21 cellular contexts compared by ENCODE assay signal in the genomic region with DNA sequence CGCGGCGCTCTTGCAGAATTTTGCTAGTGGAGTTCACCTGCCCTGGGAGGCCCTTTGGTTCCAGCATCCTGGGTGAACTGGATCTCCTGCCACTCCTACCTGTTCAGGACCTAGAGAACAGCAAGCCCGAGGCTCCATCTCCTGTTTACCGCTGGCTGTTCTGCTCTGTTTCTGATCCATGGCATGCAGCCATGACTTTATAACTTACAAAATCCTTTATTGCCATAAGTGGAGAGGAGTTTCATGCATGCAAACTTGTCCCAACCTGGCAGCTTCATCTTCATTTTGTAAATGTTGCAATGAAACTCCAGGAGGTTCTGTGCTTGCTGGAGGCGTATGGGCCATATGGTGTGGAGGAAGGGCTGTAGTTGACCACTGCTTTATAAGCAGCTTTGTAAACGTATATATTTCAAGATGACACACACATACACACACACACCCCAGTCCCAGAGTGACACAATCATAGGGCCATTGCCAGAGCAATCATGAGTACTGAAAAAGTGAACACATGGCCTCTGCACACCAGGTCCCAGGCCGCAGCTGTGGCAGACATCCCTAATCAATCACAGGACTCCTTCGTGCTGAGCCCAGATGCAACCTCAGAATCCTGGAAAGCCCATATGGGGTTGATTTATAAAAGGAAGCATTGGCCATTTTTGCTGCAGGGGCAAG.
A peak's percentile ranks its signal among the peaks of the same experiment; 100 is the strongest.
DNase-seq lines count a peak whose midpoint lies in the region; ATAC-seq, FAIRE-seq and TF ChIP-seq lines count a peak whose summit lies in the region.
"Had no signal": no experiment of that assay in that cellular context is flagged by ENCODE, and none has a peak within 500 bp of the region (broad histone marks: within the 10 kb centered on the region; RNA-seq: fewer than 3 reads in every experiment).

No MANE protein-coding gene starts in this region.

- H3K27ac ChIP-seq in SK-N-SH (ENCODE audit: low read depth in 2 of 2, low read length in 1 of 2) (peak overlapping the region in 1 of 2 experiments; percentile 90; a peak in 2 of 4 replicates), small intestine (ENCODE audit: low read depth in 1 of 2, low read length in 1 of 2) (no peak overlapping the region)
- H3K27ac ChIP-seq: 22Rv1, BLaER1, hepatocyte had no signal

- CTCF ChIA-PET in SK-N-SH (lab: Yijun Ruan, JAX) = interaction anchor here (0.6 to 4.5 kb wide), 13 partner anchors 11 to 303 kb away, joined by 3 to 19 read pairs (median 4); partner anchors contain the start of gene DISP3

- H3K9me3 ChIP-seq in SK-N-SH (no peaks in the 10 kb centered on the region), small intestine (ENCODE audit: control insufficient read depth, low read depth) (no peaks in the 10 kb centered on the region)
- H3K9me3 ChIP-seq: BLaER1 had no signal

- DNase-seq in NCI-H1092 treated with DMSO at 0.1 percent for 48 hours (lab: John Stamatoyannopoulos, UW) = peak; percentile 13
- no peak for DNase-seq in NCI-H1092 (lab: John Stamatoyannopoulos, UW)
- DNase-seq in SK-N-SH = peak; percentile 82
- peak; percentile 11 for DNase-seq in fibroblast of peridontal ligament (ENCODE audit: extremely low read depth)
- peak; percentile 43 for DNase-seq in small intestine
- DNase-seq in Ammon's horn (ENCODE audit: low spot score) = no peak
- DNase-seq in AG20443 (ENCODE audit: low spot score) = no peak
- DNase-seq: activated T-cell treated with anti-CD3 and anti-CD28 coated beads, Interleukin-2, amount 50 U/mL, for 48 hours; effector memory CD8-positive, alpha-beta T cell; GF-D8; islet precursor cell; naive B cell; Right ventricle myocardium superior; stimulated activated CD4-positive, alpha-beta T cell treated with anti-CD3 and anti-CD28 coated beads, Interleukin-4, amount 100 ng/mL, for 24 hours had no signal

- no peak for ATAC-seq in GM21447 (IDR thresholded peaks at IDR 0.05; ENCODE audit: unreplicated experiment)
- ATAC-seq: activated naive CD4-positive, alpha-beta T cell treated with anti-CD3 and anti-CD28 coated beads, Interleukin-2, amount 50 U/mL, for 72 hours; effector memory CD8-positive, alpha-beta T cell had no signal

- peaks cover 0 to 36% of the 10 kb centered on the region in 2 experiments; a peak in 1 of 4 replicates for H3K4me1 ChIP-seq in SK-N-SH (ENCODE audit: control insufficient read depth in 1 of 2, insufficient read depth in 2 of 2, low read depth in 1 of 2, low read length in 1 of 2)
- peaks cover 2 to 5% of the 10 kb centered on the region in 2 donors for H3K4me1 ChIP-seq in small intestine (ENCODE audit: control insufficient read depth in 2 of 2, insufficient read depth in 1 of 2, low read depth in 1 of 2, low read length in 1 of 2)

- peak; percentile 10; the same call in 1 of the 2 replicates for TF ChIP-seq RAD21 in SK-N-SH (IDR thresholded peaks at IDR 0.05; ENCODE audit: low read length)

- H3K4me2 ChIP-seq in SK-N-SH = no peak overlapping the region
- H3K4me2 ChIP-seq: BLaER1, hepatocyte had no signal

- WGBS in SK-N-SH (ENCODE audit: low lambda C conversion rate) = 48% methylated on average over 9 of the region's 9 CpGs
- WGBS in small intestine, 3 donors = 13 to 45% (median 25%) methylated on average over 9 of the region's 9 CpGs

- no peak for FAIRE-seq in small intestine (lab: Jason Lieb, UNC)
- FAIRE-seq: urothelium cell line had no signal

- H3K9ac ChIP-seq in SK-N-SH = no peak overlapping the region
- H3K9ac ChIP-seq: BLaER1 had no signal

- H2AFZ ChIP-seq in SK-N-SH (ENCODE audit: low read depth) = no peak overlapping the region
- H2AFZ ChIP-seq: hepatocyte had no signal

- POLR2A ChIA-PET in SK-N-SH (lab: Yijun Ruan, JAX) = interaction anchor here (1.2 to 1.6 kb wide), 2 partner anchors 20 to 137 kb away, joined by 4 to 7 read pairs; partner anchors contain the start of gene DISP3

- peak in 1 of 2 experiments; percentile 79; a peak in 2 of 4 replicates for TF ChIP-seq EP300 in SK-N-SH (IDR thresholded peaks at IDR 0.05; ENCODE audit: borderline replicate concordance in 1 of 2, low read depth in 1 of 2, low read length in 1 of 2)

- H3K27me3 ChIP-seq in SK-N-SH (ENCODE audit: insufficient read depth) (no peaks in the 10 kb centered on the region; the same call in 1 of the 2 replicates), small intestine (ENCODE audit: control insufficient read depth in 2 of 2, insufficient read depth in 2 of 2, low read length in 2 of 2) (peaks cover 0 to 3% of the 10 kb centered on the region in 2 donors)
- H3K27me3 ChIP-seq: BLaER1, hepatocyte had no signal

- no peaks in the 10 kb centered on the region for H3K79me2 ChIP-seq in SK-N-SH (ENCODE audit: insufficient read depth)
- H3K79me2 ChIP-seq: hepatocyte had no signal

- no peaks in the 10 kb centered on the region for H3K9me2 ChIP-seq in SK-N-SH

- no peaks in the 10 kb centered on the region for H4K20me1 ChIP-seq in SK-N-SH (ENCODE audit: insufficient read depth)
- H4K20me1 ChIP-seq: BLaER1 had no signal

- H3K36me3 ChIP-seq in SK-N-SH (replicated peaks in 1 of 2; ENCODE audit: control insufficient read depth in 1 of 2, insufficient read depth in 2 of 2, low read length in 1 of 2) (no peaks in the 10 kb centered on the region), small intestine (ENCODE audit: control insufficient read depth in 2 of 2, insufficient read depth in 2 of 2, low read length in 2 of 2) (no peaks in the 10 kb centered on the region)
- H3K36me3 ChIP-seq: BLaER1 had no signal

- H3K4me3 ChIP-seq in SK-N-SH (ENCODE audit: low read depth in 2 of 2, low read length in 1 of 2) = no peak overlapping the region
- H3K4me3 ChIP-seq in small intestine (ENCODE audit: low read depth in 1 of 2, low read length in 2 of 2) = no peak overlapping the region
- H3K4me3 ChIP-seq: BLaER1, hepatocyte, lung had no signal

- H3F3A ChIP-seq in SK-N-SH (replicated peaks; ENCODE audit: insufficient read depth) = no peaks in the 10 kb centered on the region

- no peak for TF ChIP-seq CTCF in SK-N-SH (IDR thresholded peaks at IDR 0.05)

TF ChIP-seq in SK-N-SH, 30 proteins besides CTCF, POLR2A, EP300 and RAD21 (continues in another document):
- TF ChIP-seq RCOR1 (IDR thresholded peaks at IDR 0.05; ENCODE audit: low read length) (peak; percentile 73; the same call in 1 of the 2 replicates), CHD2 (IDR thresholded peaks at IDR 0.05; ENCODE audit: low read length, partially characterized antibody) (peak; percentile 58), MXI1 (IDR thresholded peaks at IDR 0.05; ENCODE audit: low read depth, low read length) (peak; percentile 76; the same call in 1 of the 2 replicates), RXRA (IDR thresholded peaks at IDR 0.05; ENCODE audit: borderline replicate concordance, low read depth) (no peak), REST (IDR thresholded peaks at IDR 0.05; ENCODE audit: low read depth, low read length) (no peak), FOSL2 (IDR thresholded peaks at IDR 0.05; ENCODE audit: borderline replicate concordance, low read depth) (no peak), ZBTB33 (IDR thresholded peaks at IDR 0.05; ENCODE audit: borderline replicate concordance, low read depth) (no peak), GABPA (IDR thresholded peaks at IDR 0.05; ENCODE audit: low read depth) (no peak), TCF12 (IDR thresholded peaks at IDR 0.05) (peak; percentile 33; the same call in 1 of the 2 replicates)
- TF ChIP-seq, protein P1, sequence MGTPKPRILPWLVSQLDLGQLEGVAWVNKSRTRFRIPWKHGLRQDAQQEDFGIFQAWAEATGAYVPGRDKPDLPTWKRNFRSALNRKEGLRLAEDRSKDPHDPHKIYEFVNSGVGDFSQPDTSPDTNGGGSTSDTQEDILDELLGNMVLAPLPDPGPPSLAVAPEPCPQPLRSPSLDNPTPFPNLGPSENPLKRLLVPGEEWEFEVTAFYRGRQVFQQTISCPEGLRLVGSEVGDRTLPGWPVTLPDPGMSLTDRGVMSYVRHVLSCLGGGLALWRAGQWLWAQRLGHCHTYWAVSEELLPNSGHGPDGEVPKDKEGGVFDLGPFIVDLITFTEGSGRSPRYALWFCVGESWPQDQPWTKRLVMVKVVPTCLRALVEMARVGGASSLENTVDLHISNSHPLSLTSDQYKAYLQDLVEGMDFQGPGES (IDR thresholded peaks at IDR 0.05; ENCODE audit: low read depth, low read length) = no peak

Comparison
In these comparisons a context has a peak if more than half of its experiments do, and no peak if none do; other contexts are left out.
1. DNase-seq: peak in NCI-H1092 treated with DMSO at 0.1 percent for 48 hours (single experiment), SK-N-SH (single experiment), fibroblast of peridontal ligament (single experiment) and small intestine (single experiment); none in NCI-H1092 (single experiment), Ammon's horn (single experiment) and AG20443 (single experiment).